In genomic region chr1:150696995-150697927, GRCh38 we compare ENCODE assay signal across 1 cellular context.
A peak's percentile ranks its signal among the peaks of the same experiment; 100 is the strongest.
TF ChIP-seq lines count a peak whose summit lies in the region.

GOLPH3L (minus strand) TSS chr1:150697154; CDS start chr1:150694838, 2,316 bp downstream.

TF ChIP-seq in HepG2, 621 proteins besides CTCF, POLR2A, EP300 and RAD21 (continued from another document and continues in another):
- TF ChIP-seq, protein P1, sequence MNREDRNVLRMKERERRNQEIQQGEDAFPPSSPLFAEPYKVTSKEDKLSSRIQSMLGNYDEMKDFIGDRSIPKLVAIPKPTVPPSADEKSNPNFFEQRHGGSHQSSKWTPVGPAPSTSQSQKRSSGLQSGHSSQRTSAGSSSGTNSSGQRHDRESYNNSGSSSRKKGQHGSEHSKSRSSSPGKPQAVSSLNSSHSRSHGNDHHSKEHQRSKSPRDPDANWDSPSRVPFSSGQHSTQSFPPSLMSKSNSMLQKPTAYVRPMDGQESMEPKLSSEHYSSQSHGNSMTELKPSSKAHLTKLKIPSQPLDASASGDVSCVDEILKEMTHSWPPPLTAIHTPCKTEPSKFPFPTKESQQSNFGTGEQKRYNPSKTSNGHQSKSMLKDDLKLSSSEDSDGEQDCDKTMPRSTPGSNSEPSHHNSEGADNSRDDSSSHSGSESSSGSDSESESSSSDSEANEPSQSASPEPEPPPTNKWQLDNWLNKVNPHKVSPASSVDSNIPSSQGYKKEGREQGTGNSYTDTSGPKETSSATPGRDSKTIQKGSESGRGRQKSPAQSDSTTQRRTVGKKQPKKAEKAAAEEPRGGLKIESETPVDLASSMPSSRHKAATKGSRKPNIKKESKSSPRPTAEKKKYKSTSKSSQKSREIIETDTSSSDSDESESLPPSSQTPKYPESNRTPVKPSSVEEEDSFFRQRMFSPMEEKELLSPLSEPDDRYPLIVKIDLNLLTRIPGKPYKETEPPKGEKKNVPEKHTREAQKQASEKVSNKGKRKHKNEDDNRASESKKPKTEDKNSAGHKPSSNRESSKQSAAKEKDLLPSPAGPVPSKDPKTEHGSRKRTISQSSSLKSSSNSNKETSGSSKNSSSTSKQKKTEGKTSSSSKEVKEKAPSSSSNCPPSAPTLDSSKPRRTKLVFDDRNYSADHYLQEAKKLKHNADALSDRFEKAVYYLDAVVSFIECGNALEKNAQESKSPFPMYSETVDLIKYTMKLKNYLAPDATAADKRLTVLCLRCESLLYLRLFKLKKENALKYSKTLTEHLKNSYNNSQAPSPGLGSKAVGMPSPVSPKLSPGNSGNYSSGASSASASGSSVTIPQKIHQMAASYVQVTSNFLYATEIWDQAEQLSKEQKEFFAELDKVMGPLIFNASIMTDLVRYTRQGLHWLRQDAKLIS (CRISPR knock-in tag; IDR thresholded peaks at IDR 0.05), result no peak
- no peak for TF ChIP-seq ZNF75D (CRISPR knock-in tag; IDR thresholded peaks at IDR 0.05; ENCODE audit: borderline replicate concordance)
- TF ChIP-seq, protein P2, sequence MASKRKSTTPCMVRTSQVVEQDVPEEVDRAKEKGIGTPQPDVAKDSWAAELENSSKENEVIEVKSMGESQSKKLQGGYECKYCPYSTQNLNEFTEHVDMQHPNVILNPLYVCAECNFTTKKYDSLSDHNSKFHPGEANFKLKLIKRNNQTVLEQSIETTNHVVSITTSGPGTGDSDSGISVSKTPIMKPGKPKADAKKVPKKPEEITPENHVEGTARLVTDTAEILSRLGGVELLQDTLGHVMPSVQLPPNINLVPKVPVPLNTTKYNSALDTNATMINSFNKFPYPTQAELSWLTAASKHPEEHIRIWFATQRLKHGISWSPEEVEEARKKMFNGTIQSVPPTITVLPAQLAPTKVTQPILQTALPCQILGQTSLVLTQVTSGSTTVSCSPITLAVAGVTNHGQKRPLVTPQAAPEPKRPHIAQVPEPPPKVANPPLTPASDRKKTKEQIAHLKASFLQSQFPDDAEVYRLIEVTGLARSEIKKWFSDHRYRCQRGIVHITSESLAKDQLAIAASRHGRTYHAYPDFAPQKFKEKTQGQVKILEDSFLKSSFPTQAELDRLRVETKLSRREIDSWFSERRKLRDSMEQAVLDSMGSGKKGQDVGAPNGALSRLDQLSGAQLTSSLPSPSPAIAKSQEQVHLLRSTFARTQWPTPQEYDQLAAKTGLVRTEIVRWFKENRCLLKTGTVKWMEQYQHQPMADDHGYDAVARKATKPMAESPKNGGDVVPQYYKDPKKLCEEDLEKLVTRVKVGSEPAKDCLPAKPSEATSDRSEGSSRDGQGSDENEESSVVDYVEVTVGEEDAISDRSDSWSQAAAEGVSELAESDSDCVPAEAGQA (IDR thresholded peaks at IDR 0.05; ENCODE audit: low read depth), result no peak
- TF ChIP-seq, protein P2 (CRISPR knock-in tag; IDR thresholded peaks at IDR 0.05; ENCODE audit: borderline replicate concordance), result no peak
- TF ChIP-seq, protein P3, sequence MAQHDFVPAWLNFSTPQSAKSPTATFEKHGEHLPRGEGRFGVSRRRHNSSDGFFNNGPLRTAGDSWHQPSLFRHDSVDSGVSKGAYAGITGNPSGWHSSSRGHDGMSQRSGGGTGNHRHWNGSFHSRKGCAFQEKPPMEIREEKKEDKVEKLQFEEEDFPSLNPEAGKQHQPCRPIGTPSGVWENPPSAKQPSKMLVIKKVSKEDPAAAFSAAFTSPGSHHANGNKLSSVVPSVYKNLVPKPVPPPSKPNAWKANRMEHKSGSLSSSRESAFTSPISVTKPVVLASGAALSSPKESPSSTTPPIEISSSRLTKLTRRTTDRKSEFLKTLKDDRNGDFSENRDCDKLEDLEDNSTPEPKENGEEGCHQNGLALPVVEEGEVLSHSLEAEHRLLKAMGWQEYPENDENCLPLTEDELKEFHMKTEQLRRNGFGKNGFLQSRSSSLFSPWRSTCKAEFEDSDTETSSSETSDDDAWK (CRISPR knock-in tag; IDR thresholded peaks at IDR 0.05), result no peak
- TF ChIP-seq ZNF10 (CRISPR knock-in tag; IDR thresholded peaks at IDR 0.05; ENCODE audit: borderline replicate concordance, low read depth), result no peak
- TF ChIP-seq ZNF572 (CRISPR knock-in tag; IDR thresholded peaks at IDR 0.05), result no peak
- TF ChIP-seq ZNF143 (CRISPR knock-in tag; IDR thresholded peaks at IDR 0.05), result no peak
- no peak for TF ChIP-seq SAFB2 (CRISPR knock-in tag; IDR thresholded peaks at IDR 0.05; ENCODE audit: borderline replicate concordance, low read depth)
- TF ChIP-seq ZNF383 (CRISPR knock-in tag; IDR thresholded peaks at IDR 0.05; ENCODE audit: borderline replicate concordance), result no peak
- TF ChIP-seq ATF1 (CRISPR knock-in tag; IDR thresholded peaks at IDR 0.05), result peak; percentile 86
- no peak for TF ChIP-seq ZNF557 (CRISPR knock-in tag; IDR thresholded peaks at IDR 0.05)
- no peak for TF ChIP-seq ZNF446 (CRISPR knock-in tag; IDR thresholded peaks at IDR 0.05)
- TF ChIP-seq PITX1 (CRISPR knock-in tag; IDR thresholded peaks at IDR 0.05), result peak; percentile 18; the same call in 1 of the 2 replicates
- TF ChIP-seq PHF8 (CRISPR knock-in tag; IDR thresholded peaks at IDR 0.05), result peak; percentile 35
- TF ChIP-seq IRF2 (CRISPR knock-in tag; IDR thresholded peaks at IDR 0.05), result peak; percentile 62
- TF ChIP-seq IRX3 (CRISPR knock-in tag; IDR thresholded peaks at IDR 0.05; ENCODE audit: borderline replicate concordance, low read depth), result no peak
- TF ChIP-seq ZNF430 (CRISPR knock-in tag; IDR thresholded peaks at IDR 0.05), result peak; percentile 68; the same call in 1 of the 2 replicates
- TF ChIP-seq, protein P4, sequence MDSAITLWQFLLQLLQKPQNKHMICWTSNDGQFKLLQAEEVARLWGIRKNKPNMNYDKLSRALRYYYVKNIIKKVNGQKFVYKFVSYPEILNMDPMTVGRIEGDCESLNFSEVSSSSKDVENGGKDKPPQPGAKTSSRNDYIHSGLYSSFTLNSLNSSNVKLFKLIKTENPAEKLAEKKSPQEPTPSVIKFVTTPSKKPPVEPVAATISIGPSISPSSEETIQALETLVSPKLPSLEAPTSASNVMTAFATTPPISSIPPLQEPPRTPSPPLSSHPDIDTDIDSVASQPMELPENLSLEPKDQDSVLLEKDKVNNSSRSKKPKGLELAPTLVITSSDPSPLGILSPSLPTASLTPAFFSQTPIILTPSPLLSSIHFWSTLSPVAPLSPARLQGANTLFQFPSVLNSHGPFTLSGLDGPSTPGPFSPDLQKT (CRISPR knock-in tag; IDR thresholded peaks at IDR 0.05; ENCODE audit: borderline replicate concordance), result no peak
- TF ChIP-seq HMGA1 (CRISPR knock-in tag; conservative IDR thresholded peaks at IDR 0.05), result no peak
- no peak for TF ChIP-seq ZNF674 (CRISPR knock-in tag; IDR thresholded peaks at IDR 0.05; ENCODE audit: low read depth)
- no peak for TF ChIP-seq ZFY (CRISPR knock-in tag; IDR thresholded peaks at IDR 0.05)
- no peak for TF ChIP-seq KDM4B (CRISPR knock-in tag; IDR thresholded peaks at IDR 0.05)
- peak; percentile 65; the same call in 1 of the 2 replicates for TF ChIP-seq MEIS1 (CRISPR knock-in tag; IDR thresholded peaks at IDR 0.05; ENCODE audit: borderline replicate concordance)
- no peak for TF ChIP-seq MATR3 (CRISPR knock-in tag; IDR thresholded peaks at IDR 0.05)
- TF ChIP-seq, protein P5, sequence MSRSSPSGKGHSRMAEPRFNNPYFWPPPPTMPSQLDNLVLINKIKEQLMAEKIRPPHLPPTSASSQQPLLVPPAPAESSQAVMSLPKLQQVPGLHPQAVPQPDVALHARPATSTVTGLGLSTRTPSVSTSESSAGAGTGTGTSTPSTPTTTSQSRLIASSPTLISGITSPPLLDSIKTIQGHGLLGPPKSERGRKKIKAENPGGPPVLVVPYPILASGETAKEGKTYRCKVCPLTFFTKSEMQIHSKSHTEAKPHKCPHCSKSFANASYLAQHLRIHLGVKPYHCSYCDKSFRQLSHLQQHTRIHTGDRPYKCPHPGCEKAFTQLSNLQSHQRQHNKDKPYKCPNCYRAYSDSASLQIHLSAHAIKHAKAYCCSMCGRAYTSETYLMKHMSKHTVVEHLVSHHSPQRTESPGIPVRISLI (CRISPR knock-in tag; IDR thresholded peaks at IDR 0.05; ENCODE audit: borderline replicate concordance), result no peak
- TF ChIP-seq ZBTB14 (CRISPR knock-in tag; IDR thresholded peaks at IDR 0.05), result no peak
- no peak for TF ChIP-seq SETDB1 (CRISPR knock-in tag; IDR thresholded peaks at IDR 0.05; ENCODE audit: borderline replicate concordance)
- no peak for TF ChIP-seq ZFP91 (CRISPR knock-in tag; IDR thresholded peaks at IDR 0.05; ENCODE audit: borderline replicate concordance)
- TF ChIP-seq SP1 (IDR thresholded peaks at IDR 0.05), result no peak
- peak; percentile 44; the same call in 1 of the 2 replicates for TF ChIP-seq SP1 (CRISPR knock-in tag; IDR thresholded peaks at IDR 0.05)
- TF ChIP-seq MTA1 (CRISPR knock-in tag; IDR thresholded peaks at IDR 0.05; ENCODE audit: borderline replicate concordance), result no peak
- TF ChIP-seq, protein P6, sequence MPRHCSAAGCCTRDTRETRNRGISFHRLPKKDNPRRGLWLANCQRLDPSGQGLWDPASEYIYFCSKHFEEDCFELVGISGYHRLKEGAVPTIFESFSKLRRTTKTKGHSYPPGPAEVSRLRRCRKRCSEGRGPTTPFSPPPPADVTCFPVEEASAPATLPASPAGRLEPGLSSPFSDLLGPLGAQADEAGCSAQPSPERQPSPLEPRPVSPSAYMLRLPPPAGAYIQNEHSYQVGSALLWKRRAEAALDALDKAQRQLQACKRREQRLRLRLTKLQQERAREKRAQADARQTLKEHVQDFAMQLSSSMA (CRISPR knock-in tag; IDR thresholded peaks at IDR 0.05), result no peak
- TF ChIP-seq, protein P7, sequence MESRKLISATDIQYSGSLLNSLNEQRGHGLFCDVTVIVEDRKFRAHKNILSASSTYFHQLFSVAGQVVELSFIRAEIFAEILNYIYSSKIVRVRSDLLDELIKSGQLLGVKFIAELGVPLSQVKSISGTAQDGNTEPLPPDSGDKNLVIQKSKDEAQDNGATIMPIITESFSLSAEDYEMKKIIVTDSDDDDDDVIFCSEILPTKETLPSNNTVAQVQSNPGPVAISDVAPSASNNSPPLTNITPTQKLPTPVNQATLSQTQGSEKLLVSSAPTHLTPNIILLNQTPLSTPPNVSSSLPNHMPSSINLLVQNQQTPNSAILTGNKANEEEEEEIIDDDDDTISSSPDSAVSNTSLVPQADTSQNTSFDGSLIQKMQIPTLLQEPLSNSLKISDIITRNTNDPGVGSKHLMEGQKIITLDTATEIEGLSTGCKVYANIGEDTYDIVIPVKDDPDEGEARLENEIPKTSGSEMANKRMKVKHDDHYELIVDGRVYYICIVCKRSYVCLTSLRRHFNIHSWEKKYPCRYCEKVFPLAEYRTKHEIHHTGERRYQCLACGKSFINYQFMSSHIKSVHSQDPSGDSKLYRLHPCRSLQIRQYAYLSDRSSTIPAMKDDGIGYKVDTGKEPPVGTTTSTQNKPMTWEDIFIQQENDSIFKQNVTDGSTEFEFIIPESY (CRISPR knock-in tag; IDR thresholded peaks at IDR 0.05), result no peak
- TF ChIP-seq, protein P8, sequence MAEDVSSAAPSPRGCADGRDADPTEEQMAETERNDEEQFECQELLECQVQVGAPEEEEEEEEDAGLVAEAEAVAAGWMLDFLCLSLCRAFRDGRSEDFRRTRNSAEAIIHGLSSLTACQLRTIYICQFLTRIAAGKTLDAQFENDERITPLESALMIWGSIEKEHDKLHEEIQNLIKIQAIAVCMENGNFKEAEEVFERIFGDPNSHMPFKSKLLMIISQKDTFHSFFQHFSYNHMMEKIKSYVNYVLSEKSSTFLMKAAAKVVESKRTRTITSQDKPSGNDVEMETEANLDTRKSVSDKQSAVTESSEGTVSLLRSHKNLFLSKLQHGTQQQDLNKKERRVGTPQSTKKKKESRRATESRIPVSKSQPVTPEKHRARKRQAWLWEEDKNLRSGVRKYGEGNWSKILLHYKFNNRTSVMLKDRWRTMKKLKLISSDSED (CRISPR knock-in tag; IDR thresholded peaks at IDR 0.05), result no peak
- no peak for TF ChIP-seq SNAI1 (CRISPR knock-in tag; IDR thresholded peaks at IDR 0.05; ENCODE audit: borderline replicate concordance)
- TF ChIP-seq REXO4 (CRISPR knock-in tag; IDR thresholded peaks at IDR 0.05; ENCODE audit: borderline replicate concordance), result no peak
- TF ChIP-seq HMG20B (CRISPR knock-in tag; conservative IDR thresholded peaks at IDR 0.05), result no peak
- TF ChIP-seq RBM22 (optimal IDR thresholded peaks at IDR 0.05; ENCODE audit: low read length), result no peak
- no peak for TF ChIP-seq ZNF773 (CRISPR knock-in tag; IDR thresholded peaks at IDR 0.05; ENCODE audit: borderline replicate concordance)
- no peak for TF ChIP-seq ARNT (IDR thresholded peaks at IDR 0.05)
- TF ChIP-seq MIXL1 (CRISPR knock-in tag; IDR thresholded peaks at IDR 0.05), result peak; percentile 87
